1 cellular context compared by ENCODE assay signal in genomic region chr9:995776-996175, GRCh38.
TF ChIP-seq lines count a peak whose summit lies in the region.

No MANE protein-coding gene starts in this region.

TF ChIP-seq in HEK293, 187 proteins besides CTCF, POLR2A, EP300 and RAD21 (continued from another document):
- TF ChIP-seq REST (tag by site-specific recombination; IDR thresholded peaks at IDR 0.05) (no peak), ZNF692 (tag by site-specific recombination; IDR thresholded peaks at IDR 0.05) (0 out of 2 replicates have a peak, but pooled peaks have one; percentile 15), ZNF558 (tag by site-specific recombination; IDR thresholded peaks at IDR 0.05) (peak; percentile 70; the same call in 1 of the 2 replicates), ZBTB8A (tag by site-specific recombination; IDR thresholded peaks at IDR 0.05) (no peak)
TF ChIP-seq in HEK293: peak in this region for 5.
